Comparison of ENCODE assay signal across 8 cellular contexts in the genomic region with DNA sequence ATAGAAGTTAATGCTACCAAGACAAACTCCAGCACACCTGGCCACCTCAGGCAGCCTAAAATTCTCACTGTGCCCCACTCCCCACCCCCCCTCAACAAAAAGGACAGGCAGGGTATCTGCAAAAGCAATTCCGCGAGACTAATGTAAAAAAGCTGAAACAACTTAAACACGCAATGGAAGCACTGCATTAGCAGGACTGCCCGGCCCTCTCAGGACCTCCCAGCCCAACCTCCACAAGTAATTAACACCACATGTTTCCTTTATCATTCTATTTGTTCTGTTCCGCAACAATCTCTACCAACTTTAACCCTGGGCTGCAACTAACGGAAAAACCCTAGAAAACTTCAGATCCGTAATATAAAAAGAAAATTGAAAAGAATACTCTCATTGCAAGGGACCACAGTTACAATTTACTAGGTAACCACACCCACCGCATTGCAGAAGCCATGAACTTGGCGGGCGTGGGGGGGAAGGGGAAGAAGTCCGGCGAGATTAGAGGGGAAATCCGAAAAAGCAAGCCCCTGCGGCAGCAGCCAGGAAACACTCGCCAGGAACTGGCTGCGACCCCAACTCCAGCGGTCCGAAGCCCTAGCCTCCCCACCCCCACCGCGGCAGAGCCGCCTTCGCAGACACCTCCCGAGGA. TPM values are rescaled to one million over a fixed set of nuclear protein-coding genes. Genes with fewer than 3 reads are reported as not detected.
A peak's percentile ranks its signal among the peaks of the same experiment; 100 is the strongest.
DNase-seq lines count a peak whose midpoint lies in the region; ATAC-seq and TF ChIP-seq lines count a peak whose summit lies in the region.

No MANE protein-coding gene starts in this region.

- H2AK5ac ChIP-seq in neuronal stem cell (ENCODE audit: low read depth, low read length), result no peak overlapping the region

- peaks cover 5 to 52% (median 32%) of the 10 kb centered on the region in 3 experiments for H3K27me3 ChIP-seq in neuronal stem cell (ENCODE audit: control insufficient read depth in 3 of 3, insufficient read depth in 3 of 3, low read depth in 1 of 3, low read length in 3 of 3)

- TF ChIP-seq POLR2A in GM18505 (IDR thresholded peaks at IDR 0.05; ENCODE audit: borderline replicate concordance, extremely low read depth, insufficient read depth, insufficient read length), result no peak

- no peak overlapping the region for H3K23ac ChIP-seq in neuronal stem cell (ENCODE audit: low read depth, low read length, poor library complexity)

- H2BK15ac ChIP-seq in neuronal stem cell (ENCODE audit: low read length), result peak overlapping the region; percentile 58

- peak overlapping the region; percentile 49 to 92 for H3K4me3 ChIP-seq in neuronal stem cell (ENCODE audit: low read length in 2 of 2)

- peak overlapping the region; percentile 13 for H2BK5ac ChIP-seq in neuronal stem cell (ENCODE audit: low read length)

- no peak overlapping the region for H2BK120ac ChIP-seq in neuronal stem cell (ENCODE audit: low read depth, low read length)

- peak overlapping the region; percentile 92 for H2AFZ ChIP-seq in neuronal stem cell (ENCODE audit: low read length)

- H3K18ac ChIP-seq in neuronal stem cell (ENCODE audit: low read length), result peak overlapping the region; percentile 89

- H4K91ac ChIP-seq in neuronal stem cell (ENCODE audit: low read depth, low read length, poor library complexity), result no peak overlapping the region

- no peak for ATAC-seq in GM19467 (IDR thresholded peaks at IDR 0.05; ENCODE audit: unreplicated experiment)
- ATAC-seq in GM18505 (IDR thresholded peaks at IDR 0.05; ENCODE audit: unreplicated experiment), result no peak

- DNase-seq in DMS 273 (lab: John Stamatoyannopoulos, UW; ENCODE audit: unreplicated experiment), result peak; percentile 70
- peak; percentile 35 for DNase-seq in NOMO-1 treated with dmso at 0.1 percent for 144 hours (lab: John Stamatoyannopoulos, UW; ENCODE audit: unreplicated experiment)
- DNase-seq in fibroblast of gingiva (ENCODE audit: low read depth), result peak; percentile 46
- DNase-seq in neuronal stem cell (ENCODE audit: low spot score), result no peak
- no peak for DNase-seq in activated CD4-positive, alpha-beta T cell treated with anti-CD3 and anti-CD28 coated beads, Interleukin-2, amount 50 U/mL, for 48 hours
- DNase-seq in stimulated activated CD4-positive, alpha-beta T cell treated with anti-CD3 and anti-CD28 coated beads, Interleukin-2, amount 100 ng/mL, for 48 hours, result no peak

- no peak overlapping the region for H3K4ac ChIP-seq in neuronal stem cell (ENCODE audit: low read length)

- H3K27ac ChIP-seq in neuronal stem cell (replicated peaks; ENCODE audit: low read length), result no peak overlapping the region

- no peaks in the 10 kb centered on the region for H3K36me3 ChIP-seq in neuronal stem cell (replicated peaks in 1 of 2; ENCODE audit: control insufficient read depth in 2 of 2, insufficient read depth in 2 of 2, low read length in 2 of 2)

- no peaks in the 10 kb centered on the region for H3K9me3 ChIP-seq in neuronal stem cell (replicated peaks in 1 of 2; ENCODE audit: control insufficient read depth in 2 of 2, insufficient read depth in 1 of 2, low read depth in 1 of 2, low read length in 2 of 2)

- H3K79me1 ChIP-seq in neuronal stem cell (ENCODE audit: low read depth, low read length), result no peaks in the 10 kb centered on the region

- peak overlapping the region; percentile 91 for H3K4me2 ChIP-seq in neuronal stem cell (ENCODE audit: insufficient read depth, low read length, poor library complexity, severe bottlenecking)

- WGBS in neuronal stem cell (ENCODE audit: extremely low coverage in 2 of 2, insufficient read length in 2 of 2, insufficient replicate concordance in 1 of 2), 2 donors, result no CpG with 5 or more reads among the region's 23 CpGs

- H3K9ac ChIP-seq in neuronal stem cell (ENCODE audit: low read depth, low read length, poor library complexity), result peak overlapping the region; percentile 44

- H4K8ac ChIP-seq in neuronal stem cell (ENCODE audit: low read depth, low read length), result no peak overlapping the region

- no peak overlapping the region for H2BK12ac ChIP-seq in neuronal stem cell (ENCODE audit: low read length)

- H3K14ac ChIP-seq in neuronal stem cell (ENCODE audit: low read length), result no peak overlapping the region

- H3K4me1 ChIP-seq in neuronal stem cell (ENCODE audit: control insufficient read depth in 2 of 2, insufficient read depth in 1 of 2, low read depth in 1 of 2, low read length in 2 of 2), result peaks cover 0 to 2% of the 10 kb centered on the region in 2 donors

RNA-seq across cellular contexts. Expression of a gene that starts 1.3 kb away (rescaled TPM):
- 3.2 TPM for polyA plus RNA-seq in neuronal stem cell (2013, experiment 1 of 2)
- 3.1 TPM for polyA plus RNA-seq in neuronal stem cell (2013, experiment 2 of 2)

Comparison
In these comparisons a context has a peak if more than half of its experiments do, and no peak if none do; other contexts are left out.
1. DNase-seq: peak in DMS 273 (single experiment), NOMO-1 treated with dmso at 0.1 percent for 144 hours (single experiment) and fibroblast of gingiva (single experiment); none in neuronal stem cell (single experiment), activated CD4-positive, alpha-beta T cell treated with anti-CD3 and anti-CD28 coated beads, Interleukin-2, amount 50 U/mL, for 48 hours (0 of 2) and stimulated activated CD4-positive, alpha-beta T cell treated with anti-CD3 and anti-CD28 coated beads, Interleukin-2, amount 100 ng/mL, for 48 hours (0 of 2).